In the genomic region with DNA sequence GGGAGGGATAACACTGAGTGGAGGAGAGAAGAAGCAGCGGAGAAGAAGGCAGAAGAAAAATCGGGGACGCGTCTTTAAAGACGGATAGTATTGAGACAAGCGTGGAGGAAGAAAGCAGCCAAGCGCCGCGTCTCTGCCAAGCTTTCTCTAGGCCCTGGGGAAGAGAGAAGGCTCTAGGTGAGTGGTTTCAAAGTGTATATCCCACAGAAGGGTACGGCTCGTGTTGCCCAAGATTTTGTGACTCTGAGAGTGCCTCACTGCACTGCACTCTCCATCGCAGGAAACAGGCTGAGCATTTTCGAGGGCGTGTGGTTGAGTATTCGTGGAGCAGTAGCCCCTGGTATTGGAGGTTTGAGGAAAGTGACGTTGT, we compare ENCODE assay signal across 16 cellular contexts.
DNase-seq lines count a peak whose midpoint lies in the region.
"Had no signal": no experiment of that assay in that cellular context is flagged by ENCODE, and none has a peak within 500 bp of the region (broad histone marks: within the 10 kb centered on the region; RNA-seq: fewer than 3 reads in every experiment).

No MANE protein-coding gene starts in this region.

- H2AK5ac ChIP-seq in mesendoderm (ENCODE audit: low read length) = no peak overlapping the region

- H3K56ac ChIP-seq in mesendoderm (ENCODE audit: low read length) = peak overlapping the region; percentile 76

- H4K5ac ChIP-seq in mesendoderm (ENCODE audit: low read length) = no peak overlapping the region

- H3K4me3 ChIP-seq in HUES6 (ENCODE audit: low read depth, low read length) (peak overlapping the region; percentile 57), mesendoderm (ENCODE audit: low read length) (peak overlapping the region; percentile 34)
- H3K4me3 ChIP-seq: body of pancreas, vagina had no signal

- no peak overlapping the region for H3K27ac ChIP-seq in HUES6 (ENCODE audit: low read depth, low read length)
- no peak overlapping the region for H3K27ac ChIP-seq in mesendoderm (ENCODE audit: low read depth, low read length)
- H3K27ac ChIP-seq: body of pancreas, vagina had no signal

- H3K4me1 Mint-ChIP-seq in T-helper 2 cell treated with Interferon-gamma antibody and Interleukin-4, amounts not matched to agents 5 μg/mL and 100 μg/mL, for 36 hours (ENCODE audit: low read depth) = peaks cover 4% of the 10 kb centered on the region
- H3K4me1 Mint-ChIP-seq in activated naive CD8-positive, alpha-beta T cell treated with anti-CD3 and anti-CD28 coated beads for 36 hours = peaks cover 6% of the 10 kb centered on the region

- no peak overlapping the region for H2BK120ac ChIP-seq in mesendoderm (ENCODE audit: low read depth, low read length)

- H3K23ac ChIP-seq in mesendoderm (ENCODE audit: low read length) = no peak overlapping the region

- H3K9ac ChIP-seq in HUES6 (ENCODE audit: low read length) (no peak overlapping the region), mesendoderm (ENCODE audit: low read length) (peak overlapping the region; percentile 63)

- peak overlapping the region; percentile 47 for H3K27ac Mint-ChIP-seq in T-helper 2 cell treated with Interferon-gamma antibody and Interleukin-4, amounts not matched to agents 5 μg/mL and 100 μg/mL, for 36 hours
- H3K27ac Mint-ChIP-seq in activated naive CD8-positive, alpha-beta T cell treated with anti-CD3 and anti-CD28 coated beads for 36 hours = no peak overlapping the region

- peaks cover 40% of the 10 kb centered on the region for H3K9me3 Mint-ChIP-seq in T-helper 2 cell treated with Interferon-gamma antibody and Interleukin-4, amounts not matched to agents 5 μg/mL and 100 μg/mL, for 36 hours
- peaks cover 44% of the 10 kb centered on the region for H3K9me3 Mint-ChIP-seq in activated naive CD8-positive, alpha-beta T cell treated with anti-CD3 and anti-CD28 coated beads for 36 hours

- peaks cover 68% of the 10 kb centered on the region for H3K27me3 Mint-ChIP-seq in T-helper 2 cell treated with Interferon-gamma antibody and Interleukin-4, amounts not matched to agents 5 μg/mL and 100 μg/mL, for 36 hours (ENCODE audit: low read depth)
- peaks cover 89% of the 10 kb centered on the region for H3K27me3 Mint-ChIP-seq in activated naive CD8-positive, alpha-beta T cell treated with anti-CD3 and anti-CD28 coated beads for 36 hours

- H3K36me3 Mint-ChIP-seq in T-helper 2 cell treated with Interferon-gamma antibody and Interleukin-4, amounts not matched to agents 5 μg/mL and 100 μg/mL, for 36 hours (ENCODE audit: low read depth) = peaks cover 2% of the 10 kb centered on the region
- peaks cover 19% of the 10 kb centered on the region for H3K36me3 Mint-ChIP-seq in activated naive CD8-positive, alpha-beta T cell treated with anti-CD3 and anti-CD28 coated beads for 36 hours

- H3K27me3 ChIP-seq in HUES6 (ENCODE audit: control insufficient read depth, insufficient read depth, low read length) (peaks cover 46% of the 10 kb centered on the region; the same call in 1 of the 2 replicates), mesendoderm (ENCODE audit: insufficient read depth, low read length, poor library complexity) (peaks cover 8% of the 10 kb centered on the region)
- H3K27me3 ChIP-seq: vagina had no signal

- H3K9me3 ChIP-seq in HUES6 (ENCODE audit: control insufficient read depth, insufficient read depth, low read depth, low read length) = no peaks in the 10 kb centered on the region
- H3K9me3 ChIP-seq: body of pancreas, vagina had no signal

- no peak for DNase-seq in T-helper 2 cell treated with Interferon-gamma antibody and Interleukin-4, amounts not matched to agents 5 μg/mL and 100 μg/mL, for 36 hours (ENCODE audit: low spot score)
- DNase-seq in T-helper 2 cell (no peak), mesendoderm (peak; percentile 46), H4 (ENCODE audit: low spot score) (no peak), DMS79 treated with DMSO at 0.1 percent for 48 hours (lab: John Stamatoyannopoulos, UW) (no peak), amygdala (lab: John Stamatoyannopoulos, UW) (no peak)
- DNase-seq in activated naive CD8-positive, alpha-beta T cell treated with anti-CD3 and anti-CD28 coated beads for 36 hours = no peak
- DNase-seq: activated CD4-positive, alpha-beta T cell treated with anti-CD3 and anti-CD28 coated beads for 4 hours; body of pancreas; dermis blood vessel endothelial cell; NCI-H1105 treated with DMSO at 0.1 percent for 48 hours; NCI-H226; occipital lobe; stimulated activated naive CD4-positive, alpha-beta T cell treated with Interleukin-2 at 50 U/mL for 16 hours had no signal

- H3K4ac ChIP-seq in mesendoderm (ENCODE audit: low read depth, low read length) = no peak overlapping the region

- H2BK5ac ChIP-seq in mesendoderm (ENCODE audit: low read length) = no peak overlapping the region

- peaks cover 16% of the 10 kb centered on the region for H3K4me1 ChIP-seq in HUES6 (ENCODE audit: control insufficient read depth, insufficient read depth, low read length)
- no peaks in the 10 kb centered on the region for H3K4me1 ChIP-seq in mesendoderm (ENCODE audit: control insufficient read depth, low read depth, low read length)
- H3K4me1 ChIP-seq: body of pancreas, vagina had no signal

- WGBS in mesendoderm (ENCODE audit: extremely low coverage, insufficient coverage, low lambda C conversion rate) = no CpG with 5 or more reads among the region's 16 CpGs

- peak overlapping the region; percentile 41 for H3K4me3 Mint-ChIP-seq in T-helper 2 cell treated with Interferon-gamma antibody and Interleukin-4, amounts not matched to agents 5 μg/mL and 100 μg/mL, for 36 hours
- peak overlapping the region; percentile 47 for H3K4me3 Mint-ChIP-seq in activated naive CD8-positive, alpha-beta T cell treated with anti-CD3 and anti-CD28 coated beads for 36 hours

- no peaks in the 10 kb centered on the region for H3K36me3 ChIP-seq in HUES6 (ENCODE audit: control insufficient read depth, insufficient read depth, low read length)
- H3K36me3 ChIP-seq in mesendoderm (ENCODE audit: control insufficient read depth, insufficient read depth, low read length) = no peaks in the 10 kb centered on the region
- H3K36me3 ChIP-seq: vagina had no signal

- H4K8ac ChIP-seq in mesendoderm (ENCODE audit: low read depth, low read length) = no peak overlapping the region

- no peak overlapping the region for H3K18ac ChIP-seq in mesendoderm (ENCODE audit: low read length)

- no peak overlapping the region for H2BK15ac ChIP-seq in mesendoderm (replicated peaks; ENCODE audit: low read depth)

- no peaks in the 10 kb centered on the region for H3K79me2 ChIP-seq in mesendoderm (ENCODE audit: control insufficient read depth, insufficient read depth, low read length)

- H3K4me2 ChIP-seq in mesendoderm (ENCODE audit: low read length) = peak overlapping the region; percentile 72

- H3K79me1 ChIP-seq in mesendoderm (ENCODE audit: low read length) = no peaks in the 10 kb centered on the region
